33 cellular contexts compared by ENCODE assay signal in the genomic region with DNA sequence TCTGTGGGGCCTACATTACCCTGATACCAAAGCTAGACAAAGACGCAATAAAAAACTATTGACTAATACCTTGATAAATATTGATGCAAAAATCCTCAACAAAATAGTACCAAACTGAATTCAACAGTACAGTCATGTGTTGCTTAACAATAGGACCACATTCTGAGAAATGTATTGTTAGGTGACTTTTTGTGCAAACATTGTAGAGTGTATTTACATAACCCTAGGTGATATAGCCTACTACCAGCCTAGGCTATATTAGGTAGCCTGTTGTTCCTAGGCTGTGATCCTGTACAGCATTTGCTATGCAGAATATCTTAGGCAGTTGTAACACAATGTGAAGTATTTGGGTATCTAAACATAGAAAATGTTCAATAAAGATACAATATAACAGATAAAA.
"Had no signal": no experiment of that assay in that cellular context is flagged by ENCODE, and none has a peak within 500 bp of the region (broad histone marks: within the 10 kb centered on the region; RNA-seq: fewer than 3 reads in every experiment).

No MANE protein-coding gene starts in this region.

- H3K27me3 Mint-ChIP-seq: activated CD4-positive, alpha-beta memory T cell treated with anti-CD3 and anti-CD28 coated beads for 36 hours; activated CD4-positive, alpha-beta T cell treated with anti-CD3 and anti-CD28 coated beads, Interleukin-2, amount 10 ng/mL, durations not matched to agents 24 days and 14 days; activated naive CD8-positive, alpha-beta T cell treated with anti-CD3 and anti-CD28 coated beads, Interleukin-2, amount 10 ng/mL, durations not matched to agents 7 days and 5 days; brain; effector memory CD8-positive, alpha-beta T cell; stimulated activated naive CD8-positive, alpha-beta T cell treated with anti-CD3 and anti-CD28 coated beads, Interleukin-15, Interleukin-2, amounts not matched to agents 100 ng/mL and 50 ng/mL, for 24 hours had no signal

- FAIRE-seq: islet of Langerhans had no signal

- ATAC-seq: effector memory CD8-positive, alpha-beta T cell; gastrocnemius medialis; left ventricle myocardium superior; sciatic nerve; stimulated activated effector memory CD8-positive, alpha-beta T cell treated with anti-CD3 and anti-CD28 coated beads, Interleukin-12 subunit alpha, Interleukin-12 subunit beta, amount 100 ng/mL, for 72 hours had no signal

- H3K9me3 ChIP-seq: gastrocnemius medialis, neutrophil, ovary, prostate gland, thoracic aorta had no signal

- H3K27ac ChIP-seq: ascending aorta, cardiac muscle cell, coronary artery, gastrocnemius medialis, neutrophil, ovary, prostate gland, skin epidermis, thoracic aorta, uterus had no signal

- H3K27ac Mint-ChIP-seq: activated CD4-positive, alpha-beta memory T cell treated with anti-CD3 and anti-CD28 coated beads for 36 hours; activated CD4-positive, alpha-beta T cell treated with anti-CD3 and anti-CD28 coated beads, Interleukin-2, amount 10 ng/mL, durations not matched to agents 24 days and 14 days; activated naive CD4-positive, alpha-beta T cell treated with anti-CD3 and anti-CD28 coated beads for 36 hours; activated naive CD8-positive, alpha-beta T cell treated with anti-CD3 and anti-CD28 coated beads, Interleukin-2, amount 10 ng/mL, durations not matched to agents 7 days and 5 days; activated T-helper 1 cell treated with anti-CD3 and anti-CD28 coated beads, Interleukin-12 subunit alpha, Interleukin-12 subunit beta, Interleukin-2, Interleukin-4 antibody, amounts not matched to agents 30 ng/mL and 10 ng/mL and 1 ng/mL, durations not matched to agents 14 hours and 24 hours and 36 hours; brain; effector memory CD8-positive, alpha-beta T cell; stimulated activated effector memory CD8-positive, alpha-beta T cell treated with anti-CD3 and anti-CD28 coated beads, Interleukin-12 subunit alpha, Interleukin-12 subunit beta, amount 100 ng/mL, for 72 hours; stimulated activated naive CD8-positive, alpha-beta T cell treated with anti-CD3 and anti-CD28 coated beads, Interleukin-15, Interleukin-2, amounts not matched to agents 100 ng/mL and 50 ng/mL, for 24 hours had no signal

- H3K4me1 ChIP-seq: ascending aorta, gastrocnemius medialis, prostate gland, uterus had no signal

- H3K27me3 ChIP-seq: ascending aorta, cardiac muscle cell, gastrocnemius medialis, neutrophil, ovary, uterus had no signal

- DNase-seq: activated CD4-positive, alpha-beta memory T cell treated with anti-CD3 and anti-CD28 coated beads for 36 hours; activated CD4-positive, alpha-beta T cell treated with anti-CD3 and anti-CD28 coated beads, Interleukin-2, amount 10 ng/mL, durations not matched to agents 24 days and 14 days; activated CD4-positive, CD25-positive, alpha-beta regulatory T cell treated with anti-CD3 and anti-CD28 coated beads, Interleukin-2, amount 50 U/mL, for 72 hours; activated CD8-positive, alpha-beta memory T cell treated with anti-CD3 and anti-CD28 coated beads, Interleukin-2, amount 50 U/mL, for 4 hours; activated effector memory CD4-positive, alpha-beta T cell treated with anti-CD3 and anti-CD28 coated beads, Interleukin-2, amount 50 U/mL, for 16 hours; activated naive CD4-positive, alpha-beta T cell treated with anti-CD3 and anti-CD28 coated beads for 36 hours; activated naive CD8-positive, alpha-beta T cell treated with anti-CD3 and anti-CD28 coated beads, Interleukin-2, amount 10 ng/mL, durations not matched to agents 7 days and 5 days; activated T-cell treated with anti-CD3 and anti-CD28 coated beads, Interleukin-2, amount 50 U/mL, for 1 hour; effector memory CD8-positive, alpha-beta T cell; erythroblast; gastrocnemius medialis; glutamatergic neuron; left ventricle myocardium superior; nephron progenitor cell; ovary; retina; stimulated activated CD4-positive, alpha-beta T cell treated with anti-CD3 and anti-CD28 coated beads, Interleukin-12 subunit alpha, Interleukin-12 subunit beta, amount 100 ng/mL, for 4 hours; stimulated activated CD4-positive, alpha-beta T cell treated with anti-CD3 and anti-CD28 coated beads, Interleukin-4, amount 100 ng/mL, for 24 hours; trophoblast cell; uterus had no signal

- H3K4me1 Mint-ChIP-seq: activated CD4-positive, alpha-beta T cell treated with anti-CD3 and anti-CD28 coated beads, Interleukin-2, amount 10 ng/mL, durations not matched to agents 24 days and 14 days; activated naive CD8-positive, alpha-beta T cell treated with anti-CD3 and anti-CD28 coated beads, Interleukin-2, amount 10 ng/mL, durations not matched to agents 7 days and 5 days; brain; nephron progenitor cell; stimulated activated effector memory CD8-positive, alpha-beta T cell treated with anti-CD3 and anti-CD28 coated beads, Interleukin-12 subunit alpha, Interleukin-12 subunit beta, amount 100 ng/mL, for 72 hours had no signal

- H3K4me3 Mint-ChIP-seq: activated CD4-positive, alpha-beta memory T cell treated with anti-CD3 and anti-CD28 coated beads for 36 hours; activated CD4-positive, alpha-beta T cell treated with anti-CD3 and anti-CD28 coated beads, Interleukin-2, amount 10 ng/mL, durations not matched to agents 24 days and 14 days; activated naive CD4-positive, alpha-beta T cell treated with anti-CD3 and anti-CD28 coated beads for 36 hours; activated naive CD8-positive, alpha-beta T cell treated with anti-CD3 and anti-CD28 coated beads, Interleukin-2, amount 10 ng/mL, durations not matched to agents 7 days and 5 days; activated T-helper 1 cell treated with anti-CD3 and anti-CD28 coated beads, Interleukin-12 subunit alpha, Interleukin-12 subunit beta, Interleukin-2, Interleukin-4 antibody, amounts not matched to agents 30 ng/mL and 10 ng/mL and 1 ng/mL, durations not matched to agents 14 hours and 24 hours and 36 hours; brain; effector memory CD8-positive, alpha-beta T cell; nephron progenitor cell; stimulated activated effector memory CD8-positive, alpha-beta T cell treated with anti-CD3 and anti-CD28 coated beads, Interleukin-12 subunit alpha, Interleukin-12 subunit beta, amount 100 ng/mL, for 72 hours; stimulated activated naive CD8-positive, alpha-beta T cell treated with anti-CD3 and anti-CD28 coated beads, Interleukin-15, Interleukin-2, amounts not matched to agents 100 ng/mL and 50 ng/mL, for 24 hours had no signal

- H3K36me3 ChIP-seq: ascending aorta, cardiac muscle cell, gastrocnemius medialis, neutrophil, ovary, prostate gland, thoracic aorta had no signal

- H3K4me3 ChIP-seq: ascending aorta, cardiac muscle cell, coronary artery, gastrocnemius medialis, ovary, prostate gland, skin epidermis, thoracic aorta, uterus had no signal
